In genomic region chr7:102896585-102896984, GRCh38 we compare ENCODE assay signal across 23 cellular contexts. TPM values are rescaled to one million over a fixed set of nuclear protein-coding genes. Genes with fewer than 3 reads are reported as not detected.
"Had no signal": no experiment of that assay in that cellular context is flagged by ENCODE, and none has a peak within 500 bp of the region (broad histone marks: within the 10 kb centered on the region; RNA-seq: fewer than 3 reads in every experiment).

No MANE protein-coding gene starts in this region.

- H3K4me1 ChIP-seq: body of pancreas, thyroid gland had no signal

- H3K4me3 Mint-ChIP-seq: activated CD4-positive, alpha-beta memory T cell treated with anti-CD3 and anti-CD28 coated beads, Interleukin-2, amount 10 ng/mL, durations not matched to agents 7 days and 5 days; activated naive CD4-positive, alpha-beta T cell treated with anti-CD3 and anti-CD28 coated beads for 36 hours; activated naive CD8-positive, alpha-beta T cell treated with anti-CD3 and anti-CD28 coated beads, Interleukin-2, amount 10 ng/mL, durations not matched to agents 7 days and 5 days; activated T-cell treated with anti-CD3 and anti-CD28 coated beads, Interleukin-2, amount 50 U/mL, for 72 hours; naive B cell; neural crest cell; stimulated activated memory B cell treated with anti-CD40 and anti-IgM and Interleukin-4, amounts not matched to agents 10 μg/mL and 1 μg/mL and 100 μg/mL, for 72 hours; T-helper 17 cell had no signal

- H3K36me3 ChIP-seq: cardiac muscle cell, gastrocnemius medialis, thyroid gland had no signal

- H3K27ac Mint-ChIP-seq: activated CD4-positive, alpha-beta memory T cell treated with anti-CD3 and anti-CD28 coated beads, Interleukin-2, amount 10 ng/mL, durations not matched to agents 7 days and 5 days; activated naive CD4-positive, alpha-beta T cell treated with anti-CD3 and anti-CD28 coated beads for 36 hours; activated naive CD8-positive, alpha-beta T cell treated with anti-CD3 and anti-CD28 coated beads, Interleukin-2, amount 10 ng/mL, durations not matched to agents 7 days and 5 days; activated T-cell treated with anti-CD3 and anti-CD28 coated beads, Interleukin-2, amount 50 U/mL, for 72 hours; stimulated activated memory B cell treated with anti-CD40 and anti-IgM and Interleukin-4, amounts not matched to agents 10 μg/mL and 1 μg/mL and 100 μg/mL, for 72 hours; T-helper 17 cell had no signal

- H3K27ac ChIP-seq: body of pancreas, cardiac muscle cell, gastrocnemius medialis, thyroid gland had no signal

- ATAC-seq: activated T-cell treated with anti-CD3 and anti-CD28 coated beads, Interleukin-2, amount 50 U/mL, for 72 hours; body of pancreas; gastrocnemius medialis; left ventricle myocardium superior; sciatic nerve; stimulated activated memory B cell treated with anti-CD40 and anti-IgM and Interleukin-4, amounts not matched to agents 10 μg/mL and 1 μg/mL and 100 μg/mL, for 72 hours; T-helper 17 cell had no signal

- H3K36me3 Mint-ChIP-seq: activated naive CD8-positive, alpha-beta T cell treated with anti-CD3 and anti-CD28 coated beads, Interleukin-2, amount 10 ng/mL, durations not matched to agents 7 days and 5 days; naive B cell; stimulated activated memory B cell treated with anti-CD40 and anti-IgM and Interleukin-4, amounts not matched to agents 10 μg/mL and 1 μg/mL and 100 μg/mL, for 72 hours had no signal

- H3K27me3 ChIP-seq: body of pancreas, cardiac muscle cell, gastrocnemius medialis, thyroid gland had no signal

- H3K4me1 Mint-ChIP-seq: activated CD4-positive, alpha-beta memory T cell treated with anti-CD3 and anti-CD28 coated beads, Interleukin-2, amount 10 ng/mL, durations not matched to agents 7 days and 5 days; activated naive CD8-positive, alpha-beta T cell treated with anti-CD3 and anti-CD28 coated beads, Interleukin-2, amount 10 ng/mL, durations not matched to agents 7 days and 5 days; neural crest cell; stimulated activated memory B cell treated with anti-CD40 and anti-IgM and Interleukin-4, amounts not matched to agents 10 μg/mL and 1 μg/mL and 100 μg/mL, for 72 hours; T-helper 17 cell had no signal

- DNase-seq: activated CD4-positive, alpha-beta memory T cell treated with anti-CD3 and anti-CD28 coated beads, Interleukin-2, amount 10 ng/mL, durations not matched to agents 7 days and 5 days; activated CD4-positive, alpha-beta T cell treated with anti-CD3 and anti-CD28 coated beads for 4 hours; activated CD4-positive, CD25-positive, alpha-beta regulatory T cell; activated effector memory CD4-positive, alpha-beta T cell treated with Interleukin-2 at 50 U/mL for 16 hours; activated naive CD4-positive, alpha-beta T cell treated with anti-CD3 and anti-CD28 coated beads for 36 hours; activated naive CD8-positive, alpha-beta T cell treated with anti-CD3 and anti-CD28 coated beads, Interleukin-2, amount 10 ng/mL, durations not matched to agents 7 days and 5 days; activated T-cell treated with anti-CD3 and anti-CD28 coated beads, Interleukin-2, amount 50 U/mL, for 72 hours; amniotic stem cell; body of pancreas; effector memory CD4-positive, alpha-beta T cell; gastrocnemius medialis; hypothalamus; left ventricle myocardium superior; naive B cell; posterior cingulate gyrus; small intestine; SW 1271; T-helper 17 cell; thyroid gland had no signal

- H3K4me3 ChIP-seq: body of pancreas, cardiac muscle cell, gastrocnemius medialis, thyroid gland had no signal

- H3K9me3 Mint-ChIP-seq: activated CD4-positive, alpha-beta memory T cell treated with anti-CD3 and anti-CD28 coated beads, Interleukin-2, amount 10 ng/mL, durations not matched to agents 7 days and 5 days; activated naive CD4-positive, alpha-beta T cell treated with anti-CD3 and anti-CD28 coated beads for 36 hours; activated naive CD8-positive, alpha-beta T cell treated with anti-CD3 and anti-CD28 coated beads, Interleukin-2, amount 10 ng/mL, durations not matched to agents 7 days and 5 days; activated T-cell treated with anti-CD3 and anti-CD28 coated beads, Interleukin-2, amount 50 U/mL, for 72 hours; neural crest cell; stimulated activated memory B cell treated with anti-CD40 and anti-IgM and Interleukin-4, amounts not matched to agents 10 μg/mL and 1 μg/mL and 100 μg/mL, for 72 hours had no signal

- H3K27me3 Mint-ChIP-seq: activated naive CD8-positive, alpha-beta T cell treated with anti-CD3 and anti-CD28 coated beads, Interleukin-2, amount 10 ng/mL, durations not matched to agents 7 days and 5 days; naive B cell; stimulated activated memory B cell treated with anti-CD40 and anti-IgM and Interleukin-4, amounts not matched to agents 10 μg/mL and 1 μg/mL and 100 μg/mL, for 72 hours; T-helper 17 cell had no signal

- H3K9me3 ChIP-seq: body of pancreas, gastrocnemius medialis, thyroid gland had no signal

RNA-seq across cellular contexts. Expression of gene LRRC17, which starts 16.2 kb away (rescaled TPM):
- total RNA-seq: activated naive CD4-positive, alpha-beta T cell treated with anti-CD3 and anti-CD28 coated beads for 36 hours; activated naive CD8-positive, alpha-beta T cell treated with anti-CD3 and anti-CD28 coated beads, Interleukin-2, amount 10 ng/mL, durations not matched to agents 7 days and 5 days had no signal
